In the genomic region with DNA sequence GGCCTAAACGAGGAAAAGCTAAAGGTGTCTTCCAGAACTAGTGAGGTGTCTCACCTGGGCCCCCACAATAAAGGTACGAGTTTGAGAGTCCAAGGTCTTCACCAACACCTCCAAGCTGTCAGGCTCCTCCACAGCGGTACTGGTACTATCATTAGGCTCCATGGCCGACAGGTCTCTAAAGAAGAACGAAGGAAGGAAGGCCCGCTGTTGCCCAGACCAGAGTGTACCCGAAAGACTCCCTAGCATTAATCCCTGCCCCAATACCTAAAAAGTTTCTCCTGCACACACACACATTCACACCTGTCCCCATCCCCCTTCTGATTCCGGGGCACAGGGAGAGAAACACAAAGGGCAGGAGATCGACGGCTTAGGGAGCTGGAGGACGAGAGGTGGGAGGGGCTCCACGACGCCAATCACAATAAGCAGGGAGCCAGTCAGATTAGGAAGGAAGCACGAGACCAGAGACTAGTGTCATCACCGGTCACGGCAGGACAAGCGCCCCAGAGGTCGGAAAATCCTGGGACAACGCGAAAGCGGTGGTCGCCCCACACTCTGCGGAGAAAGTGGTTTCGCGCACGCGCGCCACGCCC, we compare ENCODE assay signal across 1 cellular context.
A peak's percentile ranks its signal among the peaks of the same experiment; 100 is the strongest.
TF ChIP-seq lines count a peak whose summit lies in the region.

No MANE protein-coding gene starts in this region.

TF ChIP-seq in HepG2, 621 proteins besides CTCF, POLR2A, EP300 and RAD21 (continued from another document and continues in another):
- TF ChIP-seq TCF12 (IDR thresholded peaks at IDR 0.05), result no peak
- no peak for TF ChIP-seq TCF12 (CRISPR knock-in tag; IDR thresholded peaks at IDR 0.05)
- TF ChIP-seq BORCS8-MEF2B (CRISPR knock-in tag; IDR thresholded peaks at IDR 0.05), result 0 out of 2 replicates have a peak, but pooled peaks have one; percentile 64
- TF ChIP-seq SAP130 (CRISPR knock-in tag; IDR thresholded peaks at IDR 0.05; ENCODE audit: low read depth), result 0 out of 2 replicates have a peak, but pooled peaks have one; percentile 70
- TF ChIP-seq XRCC5 (optimal IDR thresholded peaks at IDR 0.05; ENCODE audit: low read length), result no peak
- TF ChIP-seq MYC (CRISPR knock-in tag; IDR thresholded peaks at IDR 0.05; ENCODE audit: borderline replicate concordance), result 0 out of 2 replicates have a peak, but pooled peaks have one; percentile 16
- TF ChIP-seq, protein P1, sequence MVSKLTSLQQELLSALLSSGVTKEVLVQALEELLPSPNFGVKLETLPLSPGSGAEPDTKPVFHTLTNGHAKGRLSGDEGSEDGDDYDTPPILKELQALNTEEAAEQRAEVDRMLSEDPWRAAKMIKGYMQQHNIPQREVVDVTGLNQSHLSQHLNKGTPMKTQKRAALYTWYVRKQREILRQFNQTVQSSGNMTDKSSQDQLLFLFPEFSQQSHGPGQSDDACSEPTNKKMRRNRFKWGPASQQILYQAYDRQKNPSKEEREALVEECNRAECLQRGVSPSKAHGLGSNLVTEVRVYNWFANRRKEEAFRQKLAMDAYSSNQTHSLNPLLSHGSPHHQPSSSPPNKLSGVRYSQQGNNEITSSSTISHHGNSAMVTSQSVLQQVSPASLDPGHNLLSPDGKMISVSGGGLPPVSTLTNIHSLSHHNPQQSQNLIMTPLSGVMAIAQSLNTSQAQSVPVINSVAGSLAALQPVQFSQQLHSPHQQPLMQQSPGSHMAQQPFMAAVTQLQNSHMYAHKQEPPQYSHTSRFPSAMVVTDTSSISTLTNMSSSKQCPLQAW (CRISPR knock-in tag; IDR thresholded peaks at IDR 0.05), result peak; percentile 13; the same call in 1 of the 2 replicates
- 0 out of 2 replicates have a peak, but pooled peaks have one; percentile 62 for TF ChIP-seq SP4 (CRISPR knock-in tag; IDR thresholded peaks at IDR 0.05)
- no peak for TF ChIP-seq ZNF317 (CRISPR knock-in tag; IDR thresholded peaks at IDR 0.05)
- 0 out of 2 replicates have a peak, but pooled peaks have one; percentile 3 for TF ChIP-seq ESRRA (CRISPR knock-in tag; IDR thresholded peaks at IDR 0.05; ENCODE audit: low read depth)
- TF ChIP-seq LCORL (IDR thresholded peaks at IDR 0.05), result no peak
- peak; percentile 75; the same call in 1 of the 2 replicates for TF ChIP-seq LCORL (CRISPR knock-in tag; IDR thresholded peaks at IDR 0.05)
- no peak; the same call in 1 of the 2 replicates for TF ChIP-seq ZNF451 (CRISPR knock-in tag; IDR thresholded peaks at IDR 0.05)
- TF ChIP-seq, protein P2, sequence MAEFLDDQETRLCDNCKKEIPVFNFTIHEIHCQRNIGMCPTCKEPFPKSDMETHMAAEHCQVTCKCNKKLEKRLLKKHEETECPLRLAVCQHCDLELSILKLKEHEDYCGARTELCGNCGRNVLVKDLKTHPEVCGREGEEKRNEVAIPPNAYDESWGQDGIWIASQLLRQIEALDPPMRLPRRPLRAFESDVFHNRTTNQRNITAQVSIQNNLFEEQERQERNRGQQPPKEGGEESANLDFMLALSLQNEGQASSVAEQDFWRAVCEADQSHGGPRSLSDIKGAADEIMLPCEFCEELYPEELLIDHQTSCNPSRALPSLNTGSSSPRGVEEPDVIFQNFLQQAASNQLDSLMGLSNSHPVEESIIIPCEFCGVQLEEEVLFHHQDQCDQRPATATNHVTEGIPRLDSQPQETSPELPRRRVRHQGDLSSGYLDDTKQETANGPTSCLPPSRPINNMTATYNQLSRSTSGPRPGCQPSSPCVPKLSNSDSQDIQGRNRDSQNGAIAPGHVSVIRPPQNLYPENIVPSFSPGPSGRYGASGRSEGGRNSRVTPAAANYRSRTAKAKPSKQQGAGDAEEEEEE (CRISPR knock-in tag; IDR thresholded peaks at IDR 0.05; ENCODE audit: borderline replicate concordance), result peak; percentile 76; the same call in 1 of the 2 replicates
- TF ChIP-seq, protein P3, sequence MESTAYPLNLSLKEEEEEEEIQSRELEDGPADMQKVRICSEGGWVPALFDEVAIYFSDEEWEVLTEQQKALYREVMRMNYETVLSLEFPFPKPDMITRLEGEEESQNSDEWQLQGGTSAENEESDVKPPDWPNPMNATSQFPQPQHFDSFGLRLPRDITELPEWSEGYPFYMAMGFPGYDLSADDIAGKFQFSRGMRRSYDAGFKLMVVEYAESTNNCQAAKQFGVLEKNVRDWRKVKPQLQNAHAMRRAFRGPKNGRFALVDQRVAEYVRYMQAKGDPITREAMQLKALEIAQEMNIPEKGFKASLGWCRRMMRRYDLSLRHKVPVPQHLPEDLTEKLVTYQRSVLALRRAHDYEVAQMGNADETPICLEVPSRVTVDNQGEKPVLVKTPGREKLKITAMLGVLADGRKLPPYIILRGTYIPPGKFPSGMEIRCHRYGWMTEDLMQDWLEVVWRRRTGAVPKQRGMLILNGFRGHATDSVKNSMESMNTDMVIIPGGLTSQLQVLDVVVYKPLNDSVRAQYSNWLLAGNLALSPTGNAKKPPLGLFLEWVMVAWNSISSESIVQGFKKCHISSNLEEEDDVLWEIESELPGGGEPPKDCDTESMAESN (CRISPR knock-in tag; conservative IDR thresholded peaks at IDR 0.05), result no peak
- TF ChIP-seq ZNF543 (CRISPR knock-in tag; IDR thresholded peaks at IDR 0.05), result no peak
- TF ChIP-seq, protein P4, sequence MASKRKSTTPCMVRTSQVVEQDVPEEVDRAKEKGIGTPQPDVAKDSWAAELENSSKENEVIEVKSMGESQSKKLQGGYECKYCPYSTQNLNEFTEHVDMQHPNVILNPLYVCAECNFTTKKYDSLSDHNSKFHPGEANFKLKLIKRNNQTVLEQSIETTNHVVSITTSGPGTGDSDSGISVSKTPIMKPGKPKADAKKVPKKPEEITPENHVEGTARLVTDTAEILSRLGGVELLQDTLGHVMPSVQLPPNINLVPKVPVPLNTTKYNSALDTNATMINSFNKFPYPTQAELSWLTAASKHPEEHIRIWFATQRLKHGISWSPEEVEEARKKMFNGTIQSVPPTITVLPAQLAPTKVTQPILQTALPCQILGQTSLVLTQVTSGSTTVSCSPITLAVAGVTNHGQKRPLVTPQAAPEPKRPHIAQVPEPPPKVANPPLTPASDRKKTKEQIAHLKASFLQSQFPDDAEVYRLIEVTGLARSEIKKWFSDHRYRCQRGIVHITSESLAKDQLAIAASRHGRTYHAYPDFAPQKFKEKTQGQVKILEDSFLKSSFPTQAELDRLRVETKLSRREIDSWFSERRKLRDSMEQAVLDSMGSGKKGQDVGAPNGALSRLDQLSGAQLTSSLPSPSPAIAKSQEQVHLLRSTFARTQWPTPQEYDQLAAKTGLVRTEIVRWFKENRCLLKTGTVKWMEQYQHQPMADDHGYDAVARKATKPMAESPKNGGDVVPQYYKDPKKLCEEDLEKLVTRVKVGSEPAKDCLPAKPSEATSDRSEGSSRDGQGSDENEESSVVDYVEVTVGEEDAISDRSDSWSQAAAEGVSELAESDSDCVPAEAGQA (IDR thresholded peaks at IDR 0.05; ENCODE audit: low read depth), result no peak
- TF ChIP-seq, protein P4 (CRISPR knock-in tag; IDR thresholded peaks at IDR 0.05; ENCODE audit: borderline replicate concordance), result no peak
- TF ChIP-seq, protein P5, sequence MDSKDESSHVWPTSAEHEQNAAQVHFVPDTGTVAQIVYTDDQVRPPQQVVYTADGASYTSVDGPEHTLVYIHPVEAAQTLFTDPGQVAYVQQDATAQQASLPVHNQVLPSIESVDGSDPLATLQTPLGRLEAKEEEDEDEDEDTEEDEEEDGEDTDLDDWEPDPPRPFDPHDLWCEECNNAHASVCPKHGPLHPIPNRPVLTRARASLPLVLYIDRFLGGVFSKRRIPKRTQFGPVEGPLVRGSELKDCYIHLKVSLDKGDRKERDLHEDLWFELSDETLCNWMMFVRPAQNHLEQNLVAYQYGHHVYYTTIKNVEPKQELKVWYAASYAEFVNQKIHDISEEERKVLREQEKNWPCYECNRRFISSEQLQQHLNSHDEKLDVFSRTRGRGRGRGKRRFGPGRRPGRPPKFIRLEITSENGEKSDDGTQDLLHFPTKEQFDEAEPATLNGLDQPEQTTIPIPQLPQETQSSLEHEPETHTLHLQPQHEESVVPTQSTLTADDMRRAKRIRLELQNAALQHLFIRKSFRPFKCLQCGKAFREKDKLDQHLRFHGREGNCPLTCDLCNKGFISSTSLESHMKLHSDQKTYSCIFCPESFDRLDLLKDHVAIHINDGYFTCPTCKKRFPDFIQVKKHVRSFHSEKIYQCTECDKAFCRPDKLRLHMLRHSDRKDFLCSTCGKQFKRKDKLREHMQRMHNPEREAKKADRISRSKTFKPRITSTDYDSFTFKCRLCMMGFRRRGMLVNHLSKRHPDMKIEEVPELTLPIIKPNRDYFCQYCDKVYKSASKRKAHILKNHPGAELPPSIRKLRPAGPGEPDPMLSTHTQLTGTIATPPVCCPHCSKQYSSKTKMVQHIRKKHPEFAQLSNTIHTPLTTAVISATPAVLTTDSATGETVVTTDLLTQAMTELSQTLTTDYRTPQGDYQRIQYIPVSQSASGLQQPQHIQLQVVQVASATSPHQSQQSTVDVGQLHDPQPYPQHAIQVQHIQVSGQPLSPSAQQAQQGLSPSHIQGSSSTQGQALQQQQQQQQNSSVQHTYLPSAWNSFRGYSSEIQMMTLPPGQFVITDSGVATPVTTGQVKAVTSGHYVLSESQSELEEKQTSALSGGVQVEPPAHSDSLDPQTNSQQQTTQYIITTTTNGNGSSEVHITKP (CRISPR knock-in tag; IDR thresholded peaks at IDR 0.05; ENCODE audit: low read depth), result 0 out of 2 replicates have a peak, but pooled peaks have one; percentile 58
- TF ChIP-seq, protein P6, sequence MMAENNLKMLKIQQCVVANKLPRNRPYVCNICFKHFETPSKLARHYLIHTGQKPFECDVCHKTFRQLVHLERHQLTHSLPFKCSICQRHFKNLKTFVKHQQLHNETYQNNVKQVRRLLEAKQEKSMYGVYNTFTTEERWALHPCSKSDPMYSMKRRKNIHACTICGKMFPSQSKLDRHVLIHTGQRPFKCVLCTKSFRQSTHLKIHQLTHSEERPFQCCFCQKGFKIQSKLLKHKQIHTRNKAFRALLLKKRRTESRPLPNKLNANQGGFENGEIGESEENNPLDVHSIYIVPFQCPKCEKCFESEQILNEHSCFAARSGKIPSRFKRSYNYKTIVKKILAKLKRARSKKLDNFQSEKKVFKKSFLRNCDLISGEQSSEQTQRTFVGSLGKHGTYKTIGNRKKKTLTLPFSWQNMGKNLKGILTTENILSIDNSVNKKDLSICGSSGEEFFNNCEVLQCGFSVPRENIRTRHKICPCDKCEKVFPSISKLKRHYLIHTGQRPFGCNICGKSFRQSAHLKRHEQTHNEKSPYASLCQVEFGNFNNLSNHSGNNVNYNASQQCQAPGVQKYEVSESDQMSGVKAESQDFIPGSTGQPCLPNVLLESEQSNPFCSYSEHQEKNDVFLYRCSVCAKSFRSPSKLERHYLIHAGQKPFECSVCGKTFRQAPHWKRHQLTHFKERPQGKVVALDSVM (CRISPR knock-in tag; IDR thresholded peaks at IDR 0.05), result no peak
- peak; percentile 1; the same call in 1 of the 2 replicates for TF ChIP-seq ZNF776 (CRISPR knock-in tag; IDR thresholded peaks at IDR 0.05)
- TF ChIP-seq ZNF709 (CRISPR knock-in tag; IDR thresholded peaks at IDR 0.05), result 0 out of 2 replicates have a peak, but pooled peaks have one; percentile 22
- TF ChIP-seq ZNF30 (CRISPR knock-in tag; IDR thresholded peaks at IDR 0.05), result peak; percentile 86; the same call in 1 of the 2 replicates
- TF ChIP-seq TSC22D2 (CRISPR knock-in tag; IDR thresholded peaks at IDR 0.05; ENCODE audit: borderline replicate concordance), result no peak
- TF ChIP-seq, protein P7, sequence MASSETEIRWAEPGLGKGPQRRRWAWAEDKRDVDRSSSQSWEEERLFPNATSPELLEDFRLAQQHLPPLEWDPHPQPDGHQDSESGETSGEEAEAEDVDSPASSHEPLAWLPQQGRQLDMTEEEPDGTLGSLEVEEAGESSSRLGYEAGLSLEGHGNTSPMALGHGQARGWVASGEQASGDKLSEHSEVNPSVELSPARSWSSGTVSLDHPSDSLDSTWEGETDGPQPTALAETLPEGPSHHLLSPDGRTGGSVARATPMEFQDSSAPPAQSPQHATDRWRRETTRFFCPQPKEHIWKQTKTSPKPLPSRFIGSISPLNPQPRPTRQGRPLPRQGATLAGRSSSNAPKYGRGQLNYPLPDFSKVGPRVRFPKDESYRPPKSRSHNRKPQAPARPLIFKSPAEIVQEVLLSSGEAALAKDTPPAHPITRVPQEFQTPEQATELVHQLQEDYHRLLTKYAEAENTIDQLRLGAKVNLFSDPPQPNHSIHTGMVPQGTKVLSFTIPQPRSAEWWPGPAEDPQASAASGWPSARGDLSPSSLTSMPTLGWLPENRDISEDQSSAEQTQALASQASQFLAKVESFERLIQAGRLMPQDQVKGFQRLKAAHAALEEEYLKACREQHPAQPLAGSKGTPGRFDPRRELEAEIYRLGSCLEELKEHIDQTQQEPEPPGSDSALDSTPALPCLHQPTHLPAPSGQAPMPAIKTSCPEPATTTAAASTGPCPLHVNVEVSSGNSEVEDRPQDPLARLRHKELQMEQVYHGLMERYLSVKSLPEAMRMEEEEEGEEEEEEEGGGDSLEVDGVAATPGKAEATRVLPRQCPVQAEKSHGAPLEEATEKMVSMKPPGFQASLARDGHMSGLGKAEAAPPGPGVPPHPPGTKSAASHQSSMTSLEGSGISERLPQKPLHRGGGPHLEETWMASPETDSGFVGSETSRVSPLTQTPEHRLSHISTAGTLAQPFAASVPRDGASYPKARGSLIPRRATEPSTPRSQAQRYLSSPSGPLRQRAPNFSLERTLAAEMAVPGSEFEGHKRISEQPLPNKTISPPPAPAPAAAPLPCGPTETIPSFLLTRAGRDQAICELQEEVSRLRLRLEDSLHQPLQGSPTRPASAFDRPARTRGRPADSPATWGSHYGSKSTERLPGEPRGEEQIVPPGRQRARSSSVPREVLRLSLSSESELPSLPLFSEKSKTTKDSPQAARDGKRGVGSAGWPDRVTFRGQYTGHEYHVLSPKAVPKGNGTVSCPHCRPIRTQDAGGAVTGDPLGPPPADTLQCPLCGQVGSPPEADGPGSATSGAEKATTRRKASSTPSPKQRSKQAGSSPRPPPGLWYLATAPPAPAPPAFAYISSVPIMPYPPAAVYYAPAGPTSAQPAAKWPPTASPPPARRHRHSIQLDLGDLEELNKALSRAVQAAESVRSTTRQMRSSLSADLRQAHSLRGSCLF (CRISPR knock-in tag; IDR thresholded peaks at IDR 0.05; ENCODE audit: borderline replicate concordance), result no peak
- TF ChIP-seq SOX13 (IDR thresholded peaks at IDR 0.05), result no peak
- TF ChIP-seq SOX13 (CRISPR knock-in tag; conservative IDR thresholded peaks at IDR 0.05 in 1 of 2, IDR thresholded peaks at IDR 0.05 in 1 of 2), result peak in 1 of 2 experiments; percentile 46; a peak in 2 of 4 replicates
- TF ChIP-seq, protein P8, sequence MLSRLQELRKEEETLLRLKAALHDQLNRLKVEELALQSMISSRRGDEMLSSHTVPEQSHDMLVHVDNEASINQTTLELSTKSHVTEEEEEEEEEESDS (CRISPR knock-in tag; IDR thresholded peaks at IDR 0.05; ENCODE audit: borderline replicate concordance), result no peak
- TF ChIP-seq NFKB2 (CRISPR knock-in tag; IDR thresholded peaks at IDR 0.05; ENCODE audit: borderline replicate concordance), result 0 out of 2 replicates have a peak, but pooled peaks have one; percentile 36
- 0 out of 2 replicates have a peak, but pooled peaks have one; percentile 1 for TF ChIP-seq ERF (CRISPR knock-in tag; IDR thresholded peaks at IDR 0.05)
